Comparison of ENCODE assay signal across 22 cellular contexts in the genomic region with DNA sequence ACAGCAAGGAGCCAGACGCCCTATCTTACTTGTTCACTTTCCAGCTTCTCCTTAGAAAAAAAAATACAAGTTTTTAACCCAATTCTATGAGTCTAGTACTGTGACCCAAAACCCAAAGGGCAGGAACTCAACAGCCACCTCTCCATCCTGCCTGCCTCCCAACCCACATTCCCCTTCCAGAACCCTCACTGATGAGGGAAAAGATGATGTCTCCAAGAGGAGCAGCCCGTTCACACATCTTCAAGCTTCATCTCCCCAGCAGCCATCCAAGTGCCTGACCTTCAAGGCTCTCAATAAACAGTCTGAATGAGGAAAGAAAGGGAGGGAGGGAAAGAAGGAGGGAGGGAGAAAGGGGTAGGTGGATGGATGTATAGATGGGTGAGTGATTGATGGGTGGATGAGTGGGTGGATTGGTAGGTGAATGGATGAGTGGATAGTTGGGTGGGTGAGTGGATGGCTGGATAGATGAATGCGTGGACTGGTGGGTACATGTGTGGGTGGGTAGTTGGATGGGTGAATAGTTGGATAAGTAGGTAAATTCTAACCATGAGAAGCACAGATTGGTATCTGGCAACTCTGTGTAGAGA. TPM values are rescaled to one million over a fixed set of nuclear protein-coding genes. Genes with fewer than 3 reads are reported as not detected.
DNase-seq lines count a peak whose midpoint lies in the region; ATAC-seq and TF ChIP-seq lines count a peak whose summit lies in the region.
"Had no signal": no experiment of that assay in that cellular context is flagged by ENCODE, and none has a peak within 500 bp of the region (broad histone marks: within the 10 kb centered on the region; RNA-seq: fewer than 3 reads in every experiment).

No MANE protein-coding gene starts in this region.

- no peaks in the 10 kb centered on the region for H3K9me3 ChIP-seq in BLaER1 treated with 17β-estradiol and CSF1 and Interleukin-3, amounts not matched to agents 10 nM and 100 nM (replicated peaks in 1 of 11)
- no peaks in the 10 kb centered on the region for H3K9me3 ChIP-seq in sigmoid colon
- H3K9me3 ChIP-seq: Caco-2 had no signal

- H3K9ac ChIP-seq in BLaER1 treated with 17β-estradiol and CSF1 and Interleukin-3, amounts not matched to agents 10 nM and 100 nM: peak overlapping the region in 2 of 11 experiments; percentile 27 to 51; a peak in 4 of 22 replicates
- H3K9ac ChIP-seq: KMS-11 had no signal

- H3K4me1 Mint-ChIP-seq in activated B cell treated with CpG ODN at 0.5 μM for 24 hours: peaks cover 98% of the 10 kb centered on the region

- no peaks in the 10 kb centered on the region for H3K9me3 Mint-ChIP-seq in activated B cell treated with CpG ODN at 0.5 μM for 24 hours
- H3K9me3 Mint-ChIP-seq: CD4-positive, alpha-beta T cell had no signal

- DNase-seq in NAMALWA (ENCODE audit: low spot score): peak; percentile 27
- DNase-seq in activated B cell treated with CpG ODN at 0.5 μM for 24 hours: peak; percentile 9
- peak; percentile 17 for DNase-seq in sigmoid colon
- DNase-seq in left cardiac atrium: no peak
- DNase-seq in islet precursor cell: no peak
- DNase-seq: CD4-positive, alpha-beta T cell; DND-41; GOT3; HCEC 1CT; NCI-H1694; NCI-H2081 treated with DMSO at 0.1 percent for 48 hours; NCI-H2171 treated with DMSO at 0.1 percent for 48 hours; NCI-H526; PC-9; T-helper 1 cell had no signal

- CTCF ChIA-PET in activated B cell treated with CpG ODN at 0.5 μM for 24 hours (lab: Charles Lee): interaction anchor here (1.1 to 17.9 kb wide), 9 partner anchors 9 to 192 kb away, joined by 3 to 365 read pairs (median 7); a partner anchor contains a TSS

- TF ChIP-seq POLR2A in sigmoid colon (IDR thresholded peaks at IDR 0.05): no peak

- WGBS in sigmoid colon, 2 donors: 90 to 91% methylated on average over 3 of the region's 3 CpGs

- H3K27me3 Mint-ChIP-seq in activated B cell treated with CpG ODN at 0.5 μM for 24 hours: no peaks in the 10 kb centered on the region
- H3K27me3 Mint-ChIP-seq: CD4-positive, alpha-beta T cell had no signal

- no peak for TF ChIP-seq CTCF in activated B cell treated with CpG ODN at 0.5 μM for 24 hours (IDR thresholded peaks at IDR 0.05)
- TF ChIP-seq CTCF in sigmoid colon (IDR thresholded peaks at IDR 0.05): no peak

- no peaks in the 10 kb centered on the region for H4K20me1 ChIP-seq in BLaER1 treated with 17β-estradiol and CSF1 and Interleukin-3, amounts not matched to agents 10 nM and 100 nM

- no peaks in the 10 kb centered on the region for H3K36me3 ChIP-seq in BLaER1 treated with 17β-estradiol and CSF1 and Interleukin-3, amounts not matched to agents 10 nM and 100 nM
- H3K36me3 ChIP-seq in sigmoid colon: no peaks in the 10 kb centered on the region

- no peaks in the 10 kb centered on the region for H3K27me3 ChIP-seq in BLaER1 treated with 17β-estradiol and CSF1 and Interleukin-3, amounts not matched to agents 10 nM and 100 nM
- no peaks in the 10 kb centered on the region for H3K27me3 ChIP-seq in sigmoid colon

- no peak for TF ChIP-seq EP300 in sigmoid colon (IDR thresholded peaks at IDR 0.05)

- intact Hi-C loops in activated B cell treated with CpG ODN at 0.5 μM for 24 hours (cut with micrococcal nuclease): loop anchor here (5.0 kb wide), 2 partner anchors 186 to 731 kb away; no protein-coding TSS in a partner anchor
- intact Hi-C loops in sigmoid colon (cut with DNase I): no loop called here
- intact Hi-C loops in left cardiac atrium (cut with DNase I): no loop called here

- H3K27ac ChIP-seq in BLaER1 treated with 17β-estradiol and CSF1 and Interleukin-3, amounts not matched to agents 10 nM and 100 nM: peak overlapping the region in 9 of 11 experiments; percentile 44 to 99 (median 78); a peak in 16 of 22 replicates
- no peak overlapping the region for H3K27ac ChIP-seq in sigmoid colon
- H3K27ac ChIP-seq: KMS-11, PC-9 had no signal

- ATAC-seq in activated B cell treated with CpG ODN at 0.5 μM for 24 hours (ENCODE audit: low read depth) (no peak), left cardiac atrium (no peak), GM18498 (IDR thresholded peaks at IDR 0.05; ENCODE audit: unreplicated experiment) (no peak)
- ATAC-seq: SK-N-SH treated with all-trans-retinoic acid at 6 μM for 48 hours had no signal

- peak overlapping the region in 10 of 11 experiments; percentile 57 to 99 (median 88); a peak in 19 of 22 replicates for H3K4me2 ChIP-seq in BLaER1 treated with 17β-estradiol and CSF1 and Interleukin-3, amounts not matched to agents 10 nM and 100 nM
- H3K4me2 ChIP-seq: PC-9 had no signal

- POLR2A ChIA-PET in activated B cell treated with CpG ODN at 0.5 μM for 24 hours (lab: Charles Lee): interaction anchor here (7.8 to 18.5 kb wide), 4 partner anchors 7 to 53 kb away, joined by 106 to 701 read pairs (median 328); a partner anchor contains a TSS

- no peaks in the 10 kb centered on the region for H3K36me3 Mint-ChIP-seq in activated B cell treated with CpG ODN at 0.5 μM for 24 hours (ENCODE audit: low read depth)

- H3K4me3 ChIP-seq in BLaER1 treated with 17β-estradiol and CSF1 and Interleukin-3, amounts not matched to agents 10 nM and 100 nM: no peak overlapping the region
- no peak overlapping the region for H3K4me3 ChIP-seq in sigmoid colon
- H3K4me3 ChIP-seq: PC-9 had no signal

- H3K4me1 ChIP-seq in BLaER1 treated with 17β-estradiol and CSF1 and Interleukin-3, amounts not matched to agents 10 nM and 100 nM: peaks cover 92 to 100% (median 99%) of the 10 kb centered on the region in 10 experiments
- H3K4me1 ChIP-seq in sigmoid colon: no peaks in the 10 kb centered on the region
- H3K4me1 ChIP-seq: Caco-2 had no signal

- peak overlapping the region; percentile 85 for H3K27ac Mint-ChIP-seq in activated B cell treated with CpG ODN at 0.5 μM for 24 hours
- H3K27ac Mint-ChIP-seq: CD4-positive, alpha-beta T cell had no signal

- no peak overlapping the region for H3K4me3 Mint-ChIP-seq in activated B cell treated with CpG ODN at 0.5 μM for 24 hours
- H3K4me3 Mint-ChIP-seq: CD4-positive, alpha-beta T cell had no signal

RNA-seq across cellular contexts. Expression of a gene that starts 50.4 kb away (rescaled TPM):
- total RNA-seq in activated B cell treated with CpG ODN at 0.5 μM for 24 hours: 189 and 195 TPM in 2 replicates
- total RNA-seq in sigmoid colon: under 1 TPM in 1 of 4 donors, not detected in 3; 0.99 TPM
- 10 to 100 TPM; 10.2 to 39.6 (median 18.3) TPM for polyA plus RNA-seq in sigmoid colon
- total RNA-seq in left cardiac atrium: under 1 TPM; 0.58 to 0.77 TPM
- total RNA-seq: Caco-2; CD4-positive, alpha-beta T cell; G401; HT1080; PC-9 had no signal

Comparison
In these comparisons a context has a peak if more than half of its experiments do, and no peak if none do; other contexts are left out.
1. H3K27ac ChIP-seq: peak in BLaER1 treated with 17β-estradiol and CSF1 and Interleukin-3, amounts not matched to agents 10 nM and 100 nM (9 of 11); none in sigmoid colon (0 of 4).
2. DNase-seq: peak in NAMALWA (single experiment), activated B cell treated with CpG ODN at 0.5 μM for 24 hours (single experiment) and sigmoid colon (single experiment); none in left cardiac atrium (single experiment) and islet precursor cell (single experiment).
3. RNA of a gene that starts 50.4 kb away (total RNA-seq): 189 to 195 TPM in activated B cell treated with CpG ODN at 0.5 μM for 24 hours; 0.58 to 0.77 TPM in left cardiac atrium and 0.99 TPM in sigmoid colon; every median in the first group is over 10 times any median in the second.